ENCODE assay signal across 1 cellular context in genomic region chr10:95644935-95645334, GRCh38.
TF ChIP-seq lines count a peak whose summit lies in the region.

No MANE protein-coding gene starts in this region.

TF ChIP-seq in HepG2, 621 proteins besides CTCF, POLR2A, EP300 and RAD21:
- no peak for TF ChIP-seq ZNF335 (CRISPR knock-in tag; IDR thresholded peaks at IDR 0.05)
- no peak for TF ChIP-seq BRF2 (CRISPR knock-in tag; IDR thresholded peaks at IDR 0.05)
- no peak for TF ChIP-seq ZNF816 (CRISPR knock-in tag; IDR thresholded peaks at IDR 0.05; ENCODE audit: borderline replicate concordance)
- no peak for TF ChIP-seq HMGA1 (CRISPR knock-in tag; conservative IDR thresholded peaks at IDR 0.05)
- no peak for TF ChIP-seq PCBP2 (optimal IDR thresholded peaks at IDR 0.05; ENCODE audit: low read depth, low read length, poor library complexity, severe bottlenecking)
TF ChIP-seq in HepG2: peak in this region for 0.
